21 cellular contexts compared by ENCODE assay signal in genomic region chr6:87378947-87379346, GRCh38. TPM values are rescaled to one million over a fixed set of nuclear protein-coding genes. Genes with fewer than 3 reads are reported as not detected.
DNase-seq lines count a peak whose midpoint lies in the region; ATAC-seq lines count a peak whose summit lies in the region.
"Had no signal": no experiment of that assay in that cellular context is flagged by ENCODE, and none has a peak within 500 bp of the region (broad histone marks: within the 10 kb centered on the region; RNA-seq: fewer than 3 reads in every experiment).

No MANE protein-coding gene starts in this region.

- peaks cover 14% of the 10 kb centered on the region for H3K4me1 Mint-ChIP-seq in stimulated activated memory B cell treated with anti-CD40 and anti-IgM and Interleukin-4, amounts not matched to agents 10 μg/mL and 1 μg/mL and 100 μg/mL, for 72 hours
- H3K4me1 Mint-ChIP-seq: neural crest cell had no signal

- H3K9me3 Mint-ChIP-seq in stimulated activated memory B cell treated with anti-CD40 and anti-IgM and Interleukin-4, amounts not matched to agents 10 μg/mL and 1 μg/mL and 100 μg/mL, for 72 hours = no peaks in the 10 kb centered on the region
- H3K9me3 Mint-ChIP-seq: neural crest cell, type B pancreatic cell had no signal

- H3K36me3 Mint-ChIP-seq in stimulated activated memory B cell treated with anti-CD40 and anti-IgM and Interleukin-4, amounts not matched to agents 10 μg/mL and 1 μg/mL and 100 μg/mL, for 72 hours = no peaks in the 10 kb centered on the region

- peak; percentile 1 for DNase-seq in NCI-H82 (lab: John Stamatoyannopoulos, UW)
- DNase-seq in NCI-H82 treated with DMSO at 0.1 percent for 48 hours (lab: John Stamatoyannopoulos, UW; ENCODE audit: unreplicated experiment) = no peak
- DNase-seq in MV-4-11 (lab: John Stamatoyannopoulos, UW) = peak; percentile 55
- DNase-seq in cardiac septum (ENCODE audit: low spot score) = no peak
- DNase-seq in NCI-H2171 (lab: John Stamatoyannopoulos, UW) = no peak
- DNase-seq in DMS53 treated with DMSO at 0.1 percent for 48 hours (lab: John Stamatoyannopoulos, UW; ENCODE audit: unreplicated experiment) = no peak
- DNase-seq: activated CD4-positive, alpha-beta T cell treated with anti-CD3 and anti-CD28 coated beads for 1 hour; activated CD8-positive, alpha-beta memory T cell treated with anti-CD3 and anti-CD28 coated beads, Interleukin-2, amount 50 U/mL, for 48 hours; activated naive CD4-positive, alpha-beta T cell; anterior cingulate cortex; DMS53; kidney glomerular epithelial cell; mesendoderm; NCI-H446 had no signal

- H3K27ac Mint-ChIP-seq in stimulated activated memory B cell treated with anti-CD40 and anti-IgM and Interleukin-4, amounts not matched to agents 10 μg/mL and 1 μg/mL and 100 μg/mL, for 72 hours = peak overlapping the region; percentile 73
- H3K27ac Mint-ChIP-seq: type B pancreatic cell had no signal

- peak overlapping the region; percentile 73 for H3K4me3 Mint-ChIP-seq in stimulated activated memory B cell treated with anti-CD40 and anti-IgM and Interleukin-4, amounts not matched to agents 10 μg/mL and 1 μg/mL and 100 μg/mL, for 72 hours
- H3K4me3 Mint-ChIP-seq: neural crest cell, type B pancreatic cell had no signal

- H3K27me3 Mint-ChIP-seq in stimulated activated memory B cell treated with anti-CD40 and anti-IgM and Interleukin-4, amounts not matched to agents 10 μg/mL and 1 μg/mL and 100 μg/mL, for 72 hours = no peaks in the 10 kb centered on the region
- H3K27me3 Mint-ChIP-seq: type B pancreatic cell had no signal

- peak; percentile 65 for ATAC-seq in GM21619 (IDR thresholded peaks at IDR 0.05; ENCODE audit: unreplicated experiment)
- peak; percentile 79 for ATAC-seq in stimulated activated memory B cell treated with anti-CD40 and anti-IgM and Interleukin-4, amounts not matched to agents 10 μg/mL and 1 μg/mL and 100 μg/mL, for 72 hours

- intact Hi-C loops in cardiac septum (cut with DNase I) = no loop called here

RNA-seq across cellular contexts. Expression of gene CFAP206, which starts 28.8 kb away (rescaled TPM):
- total RNA-seq in cardiac septum = not detected
- total RNA-seq: T-helper 2 cell treated with Interferon-gamma antibody and Interleukin-4, amounts not matched to agents 100 ng/mL and 5 ng/mL, for 36 hours had no signal

RNA-seq across cellular contexts. Expression of gene C6orf163, which starts 34.3 kb away (rescaled TPM):
- 4.5 TPM for total RNA-seq in cardiac septum

RNA-seq across cellular contexts. Expression of gene GJB7, which starts 49.9 kb away (rescaled TPM):
- total RNA-seq in cardiac septum = not detected
- total RNA-seq: A172; OCI-LY7; T-helper 2 cell treated with Interferon-gamma antibody and Interleukin-4, amounts not matched to agents 100 ng/mL and 5 ng/mL, for 36 hours had no signal

RNA-seq across cellular contexts. Expression of gene SMIM8, which starts 56.6 kb away (rescaled TPM):
- total RNA-seq in cardiac septum = 17.2 TPM

Comparison
In these comparisons a context has a peak if more than half of its experiments do, and no peak if none do; other contexts are left out.
1. DNase-seq: peak in NCI-H82 (single experiment) and MV-4-11 (single experiment); none in NCI-H82 treated with DMSO at 0.1 percent for 48 hours (single experiment), cardiac septum (single experiment), NCI-H2171 (single experiment) and DMS53 treated with DMSO at 0.1 percent for 48 hours (single experiment).